1 cellular context compared by ENCODE assay signal in genomic region chr16:23981429-23982399, GRCh38.
TF ChIP-seq lines count a peak whose summit lies in the region.

No MANE protein-coding gene starts in this region.

TF ChIP-seq in K562, 482 proteins besides CTCF, POLR2A, EP300 and RAD21 (continued from another document):
- TF ChIP-seq SREBF1 (IDR thresholded peaks at IDR 0.05; ENCODE audit: borderline replicate concordance, low read depth, low read length), result no peak
- TF ChIP-seq ETV6 (IDR thresholded peaks at IDR 0.05; ENCODE audit: borderline replicate concordance in 1 of 2, low read depth in 2 of 2, low read length in 1 of 2), result peak; percentile 82; a peak in 1 of 4 replicates
- TF ChIP-seq ETV6 (CRISPR knock-in tag; IDR thresholded peaks at IDR 0.05; ENCODE audit: borderline replicate concordance), result no peak
- TF ChIP-seq HNRNPK (IDR thresholded peaks at IDR 0.05; ENCODE audit: low read depth, low read length, poor library complexity, severe bottlenecking), result peak; percentile 80
- no peak for TF ChIP-seq TAF15 (IDR thresholded peaks at IDR 0.05; ENCODE audit: low read depth, low read length)
- no peak for TF ChIP-seq PPARD (CRISPR knock-in tag; IDR thresholded peaks at IDR 0.05)
- no peak for TF ChIP-seq ZNF584 (CRISPR knock-in tag; IDR thresholded peaks at IDR 0.05; ENCODE audit: low read depth)
